18 cellular contexts compared by ENCODE assay signal in the genomic region with DNA sequence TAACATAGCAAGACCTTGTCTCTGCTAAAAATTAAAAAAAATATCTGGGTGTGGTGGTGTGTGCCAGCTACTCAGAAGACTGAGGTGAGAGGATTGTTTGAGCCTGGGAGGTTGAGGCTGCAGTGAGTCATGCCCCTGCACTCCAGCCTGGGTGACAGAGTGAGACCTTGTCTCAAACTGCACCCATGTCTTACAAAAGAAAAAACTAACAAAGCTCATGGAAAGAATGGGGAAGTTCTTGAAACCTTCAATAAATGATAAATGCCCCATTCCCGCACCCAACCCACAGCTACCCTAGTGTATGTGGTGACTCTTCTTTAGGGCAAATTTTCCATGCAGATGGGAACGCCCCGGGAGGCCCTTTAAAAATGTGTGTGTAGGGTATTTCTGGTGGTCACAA. TPM values are rescaled to one million over a fixed set of nuclear protein-coding genes. Genes with fewer than 3 reads are reported as not detected.
DNase-seq lines count a peak whose midpoint lies in the region; ATAC-seq and TF ChIP-seq lines count a peak whose summit lies in the region.
"Had no signal": no experiment of that assay in that cellular context is flagged by ENCODE, and none has a peak within 500 bp of the region (broad histone marks: within the 10 kb centered on the region; RNA-seq: fewer than 3 reads in every experiment).

No MANE protein-coding gene starts in this region.

- peaks cover 8% of the 10 kb centered on the region for H3K36me3 Mint-ChIP-seq in T-helper 2 cell treated with Interferon-gamma antibody and Interleukin-4, amounts not matched to agents 5 μg/mL and 100 μg/mL, for 36 hours (ENCODE audit: low read depth)
- H3K36me3 Mint-ChIP-seq: CD4-positive, CD25-positive, alpha-beta regulatory T cell had no signal

- ATAC-seq in RWPE2 (ENCODE audit: low read depth) (0 out of 3 replicates have a peak, but pooled peaks have one; percentile 44), GM19351 (IDR thresholded peaks at IDR 0.05; ENCODE audit: unreplicated experiment) (no peak), GM18519 (IDR thresholded peaks at IDR 0.05; ENCODE audit: low FRiP score, unreplicated experiment) (no peak)

- H3K9me3 ChIP-seq in RWPE2 (ENCODE audit: severe bottlenecking) (no peaks in the 10 kb centered on the region), tibial nerve (peaks cover 0 to 13% (median 0%) of the 10 kb centered on the region in 4 donors)
- H3K9me3 ChIP-seq: Caco-2 had no signal

- 58 to 68% methylated on average over 3 of the region's 3 CpGs for WGBS in tibial nerve, 2 donors

- H3K4me1 ChIP-seq in RWPE2 (ENCODE audit: insufficient read depth, poor library complexity, severe bottlenecking) (no peaks in the 10 kb centered on the region), tibial nerve (peaks cover 0 to 34% (median 2%) of the 10 kb centered on the region in 4 donors)
- H3K4me1 ChIP-seq: Caco-2 had no signal

- no peak overlapping the region for H3K27ac Mint-ChIP-seq in T-helper 2 cell treated with Interferon-gamma antibody and Interleukin-4, amounts not matched to agents 5 μg/mL and 100 μg/mL, for 36 hours
- H3K27ac Mint-ChIP-seq: B cell; CD4-positive, CD25-positive, alpha-beta regulatory T cell had no signal

- H3K27ac ChIP-seq in RWPE2 (ENCODE audit: poor library complexity, severe bottlenecking) (no peak overlapping the region), tibial nerve (peak overlapping the region in 2 of 4 donors; percentile 3 to 42)

- H3K4me3 ChIP-seq in RWPE2 (ENCODE audit: severe bottlenecking) (no peak overlapping the region), epithelial cell of esophagus (ENCODE audit: low read length) (no peak overlapping the region), tibial nerve (no peak overlapping the region)

- in situ Hi-C loops in Caki2 (cut with HindIII; ENCODE audit: low pct_unique_long_range_greater_than_20kb, low sequenced_read_pairs): no loop called here

- H3K27me3 ChIP-seq in RWPE2 (ENCODE audit: insufficient read depth, poor library complexity, severe bottlenecking) (no peaks in the 10 kb centered on the region), tibial nerve (no peaks in the 10 kb centered on the region)

- peaks cover 13% of the 10 kb centered on the region for H3K27me3 Mint-ChIP-seq in T-helper 2 cell treated with Interferon-gamma antibody and Interleukin-4, amounts not matched to agents 5 μg/mL and 100 μg/mL, for 36 hours (ENCODE audit: low read depth)

- H3K4me3 Mint-ChIP-seq in T-helper 2 cell treated with Interferon-gamma antibody and Interleukin-4, amounts not matched to agents 5 μg/mL and 100 μg/mL, for 36 hours: no peak overlapping the region
- H3K4me3 Mint-ChIP-seq: B cell; CD4-positive, CD25-positive, alpha-beta regulatory T cell had no signal

- H3K36me3 ChIP-seq in RWPE2 (ENCODE audit: low read depth) (no peaks in the 10 kb centered on the region), tibial nerve (no peaks in the 10 kb centered on the region)

- no peak for TF ChIP-seq EP300 in tibial nerve (IDR thresholded peaks at IDR 0.05)

- no peak for TF ChIP-seq POLR2A in tibial nerve (IDR thresholded peaks at IDR 0.05)

- peaks cover 2% of the 10 kb centered on the region for H3K4me1 Mint-ChIP-seq in T-helper 2 cell treated with Interferon-gamma antibody and Interleukin-4, amounts not matched to agents 5 μg/mL and 100 μg/mL, for 36 hours (ENCODE audit: low read depth)
- H3K4me1 Mint-ChIP-seq: CD4-positive, CD25-positive, alpha-beta regulatory T cell had no signal

- peak; percentile 11 for DNase-seq in Caki2 (ENCODE audit: low read depth)
- DNase-seq in LoVo (ENCODE audit: low spot score): peak; percentile 14
- DNase-seq in RWPE2 (ENCODE audit: low spot score): peak; percentile 19
- DNase-seq in epithelial cell of esophagus (ENCODE audit: low read depth): peak; percentile 28
- no peak for DNase-seq in tibial nerve (ENCODE audit: low spot score in 2 of 2)
- DNase-seq in T-helper 2 cell treated with Interferon-gamma antibody and Interleukin-4, amounts not matched to agents 5 μg/mL and 100 μg/mL, for 36 hours (ENCODE audit: low spot score): no peak
- DNase-seq: Caco-2; CD4-positive, CD25-positive, alpha-beta regulatory T cell; H7; Karpas-422; MM.1S; NCI-H1417 treated with DMSO at 0.1 percent for 48 hours; NCI-H2081; NCI-H748 treated with DMSO at 0.1 percent for 48 hours; SHP77 had no signal

- H3K9me3 Mint-ChIP-seq in T-helper 2 cell treated with Interferon-gamma antibody and Interleukin-4, amounts not matched to agents 5 μg/mL and 100 μg/mL, for 36 hours: peaks cover 11% of the 10 kb centered on the region

- TF ChIP-seq CTCF in RWPE2 (IDR thresholded peaks at IDR 0.05; ENCODE audit: poor library complexity, severe bottlenecking) (no peak), epithelial cell of esophagus (IDR thresholded peaks at IDR 0.05; ENCODE audit: insufficient read depth, low read depth, low read length, missing control alignments) (no peak), tibial nerve (IDR thresholded peaks at IDR 0.05) (no peak)

RNA-seq across cellular contexts. Expression of a gene that starts 28.3 kb away (rescaled TPM):
- 41.6 and 70.1 TPM in 2 replicates for total RNA-seq in Caki2 (2014; rRNA removed; shearing (Covaris generic); ENCODE audit: low replicate concordance)
- total RNA-seq in tibial nerve: 100 to 1,000 TPM; 435 to 693 (median 620) TPM

Comparison
In these comparisons a context has a peak if more than half of its experiments do, and no peak if none do; other contexts are left out.
1. DNase-seq: peak in Caki2 (single experiment), LoVo (single experiment), RWPE2 (single experiment) and epithelial cell of esophagus (single experiment); none in tibial nerve (0 of 2) and T-helper 2 cell treated with Interferon-gamma antibody and Interleukin-4, amounts not matched to agents 5 μg/mL and 100 μg/mL, for 36 hours (single experiment).